ENCODE assay signal across 8 cellular contexts in the genomic region with DNA sequence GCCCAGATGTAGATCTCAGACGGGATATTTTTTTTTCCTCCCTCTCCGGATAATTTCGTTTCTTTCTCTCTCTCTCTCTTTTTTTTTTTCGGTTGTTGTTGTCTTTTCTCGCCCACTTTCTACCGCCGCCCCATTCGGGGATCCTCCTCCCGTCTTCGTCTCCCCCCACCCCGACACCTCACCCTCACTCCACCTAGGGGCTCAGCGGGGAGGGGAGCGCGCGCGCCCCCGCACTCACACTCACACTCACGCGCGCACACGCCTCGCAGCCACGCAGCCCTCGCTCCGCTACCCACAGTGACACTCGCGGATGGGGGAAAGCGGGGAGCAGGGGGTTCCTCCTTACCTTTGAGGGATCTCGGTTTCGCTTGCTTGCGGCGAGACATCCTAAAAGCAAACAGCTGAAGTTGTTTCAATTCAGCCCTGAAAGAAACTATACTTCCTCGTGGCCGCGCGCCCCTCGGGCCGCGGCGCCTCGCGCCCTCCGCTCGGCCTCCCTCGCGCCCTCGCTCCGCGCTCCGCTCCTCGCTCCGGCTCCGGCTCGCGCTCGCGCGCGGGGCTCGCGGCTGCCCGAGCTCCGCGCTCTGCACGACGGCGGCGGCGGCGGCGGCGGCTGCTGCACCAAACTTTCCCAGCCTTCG.
DNase-seq lines count a peak whose midpoint lies in the region; ATAC-seq and TF ChIP-seq lines count a peak whose summit lies in the region.

No MANE protein-coding gene starts in this region.

- H3K27ac Mint-ChIP-seq in nephron progenitor cell, result peak overlapping the region; percentile 99

- peak; percentile 53 for DNase-seq in NCI-H82 (lab: John Stamatoyannopoulos, UW)
- DNase-seq in NCI-H82 treated with DMSO at 0.1 percent for 48 hours (lab: John Stamatoyannopoulos, UW; ENCODE audit: unreplicated experiment), result no peak
- DNase-seq in activated CD8-positive, alpha-beta memory T cell treated with anti-CD3 and anti-CD28 coated beads, Interleukin-2, amount 50 U/mL, for 4 hours, result peak; percentile 19
- DNase-seq in foreskin melanocyte, result peak; percentile 38
- peak; percentile 68 for DNase-seq in nephron progenitor cell
- no peak for DNase-seq in cortex of kidney (lab: John Stamatoyannopoulos, UW)

- H3K4me3 Mint-ChIP-seq in nephron progenitor cell, result peak overlapping the region; percentile 98

- no peaks in the 10 kb centered on the region for H3K36me3 Mint-ChIP-seq in nephron progenitor cell (ENCODE audit: low read depth)

- peaks cover 53% of the 10 kb centered on the region for H3K4me1 Mint-ChIP-seq in nephron progenitor cell

- no peak for TF ChIP-seq CTCF in nephron progenitor cell (IDR thresholded peaks at IDR 0.05)

- H3K9me3 Mint-ChIP-seq in nephron progenitor cell, result no peaks in the 10 kb centered on the region

- peaks cover 29% of the 10 kb centered on the region for H3K27me3 Mint-ChIP-seq in nephron progenitor cell (ENCODE audit: low read depth, poor library complexity)

- peak; percentile 26 for ATAC-seq in HG03175 (IDR thresholded peaks at IDR 0.05; ENCODE audit: unreplicated experiment)
- ATAC-seq in HG03520 (IDR thresholded peaks at IDR 0.05; ENCODE audit: unreplicated experiment), result no peak

Comparison
In these comparisons a context has a peak if more than half of its experiments do, and no peak if none do; other contexts are left out.
1. DNase-seq: peak in NCI-H82 (single experiment), activated CD8-positive, alpha-beta memory T cell treated with anti-CD3 and anti-CD28 coated beads, Interleukin-2, amount 50 U/mL, for 4 hours (single experiment), foreskin melanocyte (single experiment) and nephron progenitor cell (single experiment); none in NCI-H82 treated with DMSO at 0.1 percent for 48 hours (single experiment) and cortex of kidney (single experiment).